Comparison of ENCODE assay signal across 8 cellular contexts in the genomic region with DNA sequence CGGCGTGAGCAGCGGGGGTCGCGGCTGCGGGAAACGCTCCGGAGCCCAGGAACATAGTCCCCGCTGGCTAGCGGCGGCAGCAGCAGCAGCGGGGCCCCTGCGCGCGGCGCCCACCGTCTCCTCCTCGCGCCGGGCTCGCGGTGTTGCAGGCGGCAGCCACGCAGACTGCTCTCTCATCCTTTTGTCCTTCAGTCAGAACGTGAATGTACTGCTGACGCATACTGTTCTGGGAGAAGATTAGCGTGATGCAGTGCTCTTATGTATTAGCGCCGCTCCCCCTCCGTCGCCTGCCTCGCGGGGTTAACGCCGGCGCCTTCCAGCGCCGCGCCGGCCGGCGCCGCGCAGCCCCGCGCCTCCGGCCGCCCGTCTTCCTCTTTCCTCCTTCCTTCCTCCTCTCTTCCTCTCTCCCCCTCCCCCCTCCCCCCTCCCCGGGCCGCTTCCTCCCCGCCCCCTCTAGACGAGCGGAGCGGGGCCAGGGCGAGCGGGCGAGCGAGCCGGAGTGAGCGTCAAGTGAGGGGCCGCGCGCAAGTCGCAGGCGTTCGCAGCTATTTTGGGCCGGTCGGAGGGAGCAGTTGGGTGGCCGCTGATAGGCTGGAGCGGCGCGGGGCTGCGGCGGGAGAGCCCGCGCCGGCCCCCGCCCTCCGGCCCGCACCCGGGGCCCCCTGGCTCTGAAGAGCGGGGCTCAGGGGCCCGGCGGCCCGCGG. TPM values are rescaled to one million over a fixed set of nuclear protein-coding genes. Genes with fewer than 3 reads are reported as not detected.
DNase-seq lines count a peak whose midpoint lies in the region; ATAC-seq and TF ChIP-seq lines count a peak whose summit lies in the region.

No MANE protein-coding gene starts in this region.

- peaks cover 18 to 27% (median 20%) of the 10 kb centered on the region in 3 donors for H3K4me1 Mint-ChIP-seq in naive B cell
- H3K4me1 Mint-ChIP-seq in stimulated activated naive B cell treated with anti-CD40 and anti-IgM and Interleukin-4, amounts not matched to agents 10 μg/mL and 1 μg/mL and 100 μg/mL, for 72 hours: peaks cover 19 to 51% of the 10 kb centered on the region in 2 donors

- ATAC-seq in HG02610 (IDR thresholded peaks at IDR 0.05; ENCODE audit: unreplicated experiment) (peak; percentile 69), naive B cell (ENCODE audit: low read depth in 2 of 2) (peak; percentile 79 to 81)
- peak; percentile 88 to 89 for ATAC-seq in stimulated activated naive B cell treated with anti-CD40 and anti-IgM and Interleukin-4, amounts not matched to agents 10 μg/mL and 1 μg/mL and 100 μg/mL, for 72 hours (replicated peaks)

- H3K27ac ChIP-seq in esophagus (ENCODE audit: low read depth in 2 of 2, low read length in 1 of 2): peak overlapping the region in 1 of 2 donors; percentile 8

- peak overlapping the region in 3 of 6 donors; percentile 33 to 52 (median 42) for H3K27ac Mint-ChIP-seq in naive B cell
- peak overlapping the region; percentile 89 for H3K27ac Mint-ChIP-seq in stimulated activated naive B cell treated with anti-CD40 and anti-IgM and Interleukin-4, amounts not matched to agents 10 μg/mL and 1 μg/mL and 100 μg/mL, for 72 hours

- peak overlapping the region; percentile 89 to 95 (median 90) for H3K4me3 Mint-ChIP-seq in naive B cell
- H3K4me3 Mint-ChIP-seq in stimulated activated naive B cell treated with anti-CD40 and anti-IgM and Interleukin-4, amounts not matched to agents 10 μg/mL and 1 μg/mL and 100 μg/mL, for 72 hours: peak overlapping the region; percentile 87 to 90

- no peaks in the 10 kb centered on the region for H3K27me3 ChIP-seq in esophagus (ENCODE audit: control insufficient read depth in 1 of 2, insufficient read depth in 2 of 2, low read length in 2 of 2)

- H3K36me3 Mint-ChIP-seq in naive B cell: peaks cover 8% of the 10 kb centered on the region in 2 donors
- peaks cover 39 to 41% of the 10 kb centered on the region in 2 donors for H3K36me3 Mint-ChIP-seq in stimulated activated naive B cell treated with anti-CD40 and anti-IgM and Interleukin-4, amounts not matched to agents 10 μg/mL and 1 μg/mL and 100 μg/mL, for 72 hours

- DNase-seq in NCI-H2227 treated with DMSO at 0.1 percent for 48 hours (lab: John Stamatoyannopoulos, UW): peak; percentile 86
- DNase-seq in activated T-cell treated with anti-CD3 and anti-CD28 coated beads for 24 hours (ENCODE audit: low read depth): peak; percentile 53
- peak; percentile 43 for DNase-seq in naive B cell
- DNase-seq in stimulated activated naive B cell treated with anti-CD40 and anti-IgM and Interleukin-4, amounts not matched to agents 10 μg/mL and 1 μg/mL and 100 μg/mL, for 72 hours: peak; percentile 41
- DNase-seq in NOMO-1 treated with dmso at 0.1 percent for 144 hours (lab: John Stamatoyannopoulos, UW; ENCODE audit: unreplicated experiment): no peak

- H3K4me3 ChIP-seq in esophagus (ENCODE audit: low read depth in 1 of 2, low read length in 2 of 2): peak overlapping the region; percentile 48 to 74

- WGBS in esophagus, 2 donors: 1 to 5% methylated on average over 31 to 87 of the region's 87 CpGs

- peak; percentile 9 for TF ChIP-seq CTCF in GM12873 (IDR thresholded peaks at IDR 0.05; ENCODE audit: insufficient read depth, low read depth, low read length, missing control alignments)

- peaks cover 0 to 6% (median 4%) of the 10 kb centered on the region in 3 donors for H3K27me3 Mint-ChIP-seq in naive B cell
- peaks cover 0 to 8% of the 10 kb centered on the region in 2 donors for H3K27me3 Mint-ChIP-seq in stimulated activated naive B cell treated with anti-CD40 and anti-IgM and Interleukin-4, amounts not matched to agents 10 μg/mL and 1 μg/mL and 100 μg/mL, for 72 hours

- H3K4me1 ChIP-seq in esophagus (ENCODE audit: control insufficient read depth in 2 of 2, insufficient read depth in 2 of 2, low read length in 1 of 2): peaks cover 3 to 13% of the 10 kb centered on the region in 2 donors

- no peaks in the 10 kb centered on the region for H3K9me3 Mint-ChIP-seq in naive B cell
- H3K9me3 Mint-ChIP-seq in stimulated activated naive B cell treated with anti-CD40 and anti-IgM and Interleukin-4, amounts not matched to agents 10 μg/mL and 1 μg/mL and 100 μg/mL, for 72 hours: no peaks in the 10 kb centered on the region

- H3K9me3 ChIP-seq in esophagus (ENCODE audit: control insufficient read depth in 2 of 2, insufficient read depth in 1 of 2, low read depth in 1 of 2, low read length in 1 of 2): no peaks in the 10 kb centered on the region

- H3K36me3 ChIP-seq in esophagus (ENCODE audit: control insufficient read depth in 2 of 2, insufficient read depth in 2 of 2, low read length in 1 of 2): peaks cover 0 to 11% of the 10 kb centered on the region in 2 donors

RNA-seq across cellular contexts. Expression of a gene that starts 0.8 kb away (rescaled TPM):
- polyA plus RNA-seq in esophagus (1 to 10 TPM; 1.9 to 2.1 TPM), naive B cell (ENCODE audit: low read depth in 6 of 6) (under 1 TPM in 3 of 6 donors, not detected in 3; 0.09 to 0.37 (median 0.13) TPM)
